ENCODE assay signal across 8 cellular contexts in the genomic region with DNA sequence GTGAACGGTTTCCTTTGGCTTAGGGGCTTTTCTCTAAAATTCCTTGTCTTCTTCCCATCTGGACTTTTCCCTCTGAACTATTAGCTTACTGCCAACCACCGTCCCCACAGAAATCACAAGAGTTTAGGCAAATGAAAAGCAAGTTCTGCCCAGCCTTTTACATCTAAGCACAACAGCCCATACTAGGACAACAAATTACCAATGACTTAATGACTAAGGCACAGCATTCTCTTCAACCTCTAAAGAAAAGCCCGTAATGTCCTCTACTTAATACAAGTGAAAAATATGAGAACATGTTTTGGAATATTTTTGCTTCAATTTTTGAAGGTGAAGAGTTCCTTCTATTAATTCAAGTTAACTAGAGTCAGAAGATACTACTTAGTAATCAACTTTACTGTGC. TPM values are rescaled to one million over a fixed set of nuclear protein-coding genes. Genes with fewer than 3 reads are reported as not detected.
DNase-seq lines count a peak whose midpoint lies in the region; ATAC-seq and TF ChIP-seq lines count a peak whose summit lies in the region.

No MANE protein-coding gene starts in this region.

- peaks cover 47% of the 10 kb centered on the region for H3K4me1 Mint-ChIP-seq in activated T-helper 1 cell treated with anti-CD3 and anti-CD28 coated beads, Interleukin-12 subunit alpha, Interleukin-12 subunit beta, Interleukin-2, Interleukin-4 antibody, amounts not matched to agents 30 ng/mL and 10 ng/mL and 1 ng/mL, durations not matched to agents 14 hours and 24 hours and 36 hours (ENCODE audit: low read depth)
- peaks cover 53% of the 10 kb centered on the region for H3K4me1 Mint-ChIP-seq in stimulated activated naive CD8-positive, alpha-beta T cell treated with anti-CD3 and anti-CD28 coated beads, Interleukin-15, amount 100 ng/mL, for 72 hours

- H3K27me3 Mint-ChIP-seq in activated T-helper 1 cell treated with anti-CD3 and anti-CD28 coated beads, Interleukin-12 subunit alpha, Interleukin-12 subunit beta, Interleukin-2, Interleukin-4 antibody, amounts not matched to agents 30 ng/mL and 10 ng/mL and 1 ng/mL, durations not matched to agents 14 hours and 24 hours and 36 hours (ENCODE audit: insufficient read depth) = no peaks in the 10 kb centered on the region
- H3K27me3 Mint-ChIP-seq in stimulated activated naive CD8-positive, alpha-beta T cell treated with anti-CD3 and anti-CD28 coated beads, Interleukin-15, amount 100 ng/mL, for 72 hours = no peaks in the 10 kb centered on the region

- H3K4me2 ChIP-seq in SK-N-SH = peak overlapping the region; percentile 86

- peak overlapping the region; percentile 76 to 84 for H3K4me3 ChIP-seq in SK-N-SH (ENCODE audit: low read depth in 2 of 2, low read length in 1 of 2)
- H3K4me3 ChIP-seq in iPS-18a (ENCODE audit: low read length) = peak overlapping the region; percentile 97

- no peaks in the 10 kb centered on the region for H3K9me3 ChIP-seq in SK-N-SH
- H3K9me3 ChIP-seq in iPS-18a (ENCODE audit: control insufficient read depth, low read depth, low read length) = no peaks in the 10 kb centered on the region

- no peaks in the 10 kb centered on the region for H3K9me2 ChIP-seq in SK-N-SH

- H3K27me3 ChIP-seq in SK-N-SH (ENCODE audit: insufficient read depth) (no peaks in the 10 kb centered on the region), iPS-18a (ENCODE audit: control insufficient read depth, insufficient read depth, low read length) (no peaks in the 10 kb centered on the region)

- intact Hi-C loops in activated T-helper 1 cell treated with anti-CD3 and anti-CD28 coated beads, Interleukin-12 subunit alpha, Interleukin-12 subunit beta, Interleukin-2, Interleukin-4 antibody, amounts not matched to agents 30 ng/mL and 10 ng/mL and 1 ng/mL, durations not matched to agents 14 hours and 24 hours and 36 hours (cut with micrococcal nuclease) = loop anchor here (2.0 to 10.0 kb wide), 4 partner anchors 159 to 1269 kb away; a partner anchor contains a TSS
- intact Hi-C loops in posterior vena cava (cut with DNase I) = no loop called here

- H3K36me3 ChIP-seq in SK-N-SH (replicated peaks in 1 of 2; ENCODE audit: control insufficient read depth in 1 of 2, insufficient read depth in 2 of 2, low read length in 1 of 2) (peaks cover 0 to 3% of the 10 kb centered on the region in 2 experiments), iPS-18a (ENCODE audit: control insufficient read depth, low read depth, low read length) (no peaks in the 10 kb centered on the region)

- H3K27ac Mint-ChIP-seq in activated T-helper 1 cell treated with anti-CD3 and anti-CD28 coated beads, Interleukin-12 subunit alpha, Interleukin-12 subunit beta, Interleukin-2, Interleukin-4 antibody, amounts not matched to agents 30 ng/mL and 10 ng/mL and 1 ng/mL, durations not matched to agents 14 hours and 24 hours and 36 hours = peak overlapping the region; percentile 95
- H3K27ac Mint-ChIP-seq in stimulated activated naive CD8-positive, alpha-beta T cell treated with anti-CD3 and anti-CD28 coated beads, Interleukin-15, amount 100 ng/mL, for 72 hours = peak overlapping the region; percentile 73 to 98

- H4K20me1 ChIP-seq in SK-N-SH (ENCODE audit: insufficient read depth) = peaks cover 44% of the 10 kb centered on the region

- DNase-seq in SK-N-SH (no peak), posterior vena cava (ENCODE audit: low spot score) (no peak)
- DNase-seq in activated T-helper 1 cell treated with anti-CD3 and anti-CD28 coated beads, Interleukin-12 subunit alpha, Interleukin-12 subunit beta, Interleukin-2, Interleukin-4 antibody, amounts not matched to agents 30 ng/mL and 10 ng/mL and 1 ng/mL, durations not matched to agents 14 hours and 24 hours and 36 hours (ENCODE audit: low spot score) = no peak
- DNase-seq in stimulated activated naive CD8-positive, alpha-beta T cell treated with anti-CD3 and anti-CD28 coated beads, Interleukin-15, amount 100 ng/mL, for 72 hours = no peak

- H3K9ac ChIP-seq in SK-N-SH (peak overlapping the region; percentile 91), iPS-18a (ENCODE audit: low read length) (peak overlapping the region; percentile 93)

- POLR2A ChIA-PET in SK-N-SH (lab: Yijun Ruan, JAX) = interaction anchor here (1.2 kb wide), 1 partner anchor 42 kb away, joined by 4 read pairs; a partner anchor contains a TSS

- peak overlapping the region; percentile 97 for H3K4me3 Mint-ChIP-seq in activated T-helper 1 cell treated with anti-CD3 and anti-CD28 coated beads, Interleukin-12 subunit alpha, Interleukin-12 subunit beta, Interleukin-2, Interleukin-4 antibody, amounts not matched to agents 30 ng/mL and 10 ng/mL and 1 ng/mL, durations not matched to agents 14 hours and 24 hours and 36 hours
- H3K4me3 Mint-ChIP-seq in stimulated activated naive CD8-positive, alpha-beta T cell treated with anti-CD3 and anti-CD28 coated beads, Interleukin-15, amount 100 ng/mL, for 72 hours = peak overlapping the region; percentile 93 to 97

- no peak for ATAC-seq in SK-N-SH treated with all-trans-retinoic acid at 6 μM for 48 hours
- ATAC-seq in stimulated activated naive CD8-positive, alpha-beta T cell treated with anti-CD3 and anti-CD28 coated beads, Interleukin-15, amount 100 ng/mL, for 72 hours = no peak
- ATAC-seq in HG03439 (IDR thresholded peaks at IDR 0.05; ENCODE audit: unreplicated experiment) = no peak
- ATAC-seq in HG03039 (IDR thresholded peaks at IDR 0.05; ENCODE audit: unreplicated experiment) = no peak

- peaks cover 14% of the 10 kb centered on the region for H3K36me3 Mint-ChIP-seq in activated T-helper 1 cell treated with anti-CD3 and anti-CD28 coated beads, Interleukin-12 subunit alpha, Interleukin-12 subunit beta, Interleukin-2, Interleukin-4 antibody, amounts not matched to agents 30 ng/mL and 10 ng/mL and 1 ng/mL, durations not matched to agents 14 hours and 24 hours and 36 hours (ENCODE audit: low read depth)

- CTCF ChIA-PET in SK-N-SH (lab: Yijun Ruan, JAX) = no interaction called here

- TF ChIP-seq EP300 in SK-N-SH (IDR thresholded peaks at IDR 0.05; ENCODE audit: borderline replicate concordance in 1 of 2, low read depth in 1 of 2, low read length in 1 of 2) = no peak

- TF ChIP-seq RAD21 in SK-N-SH (IDR thresholded peaks at IDR 0.05; ENCODE audit: low read length) = no peak

- H2AFZ ChIP-seq in SK-N-SH (ENCODE audit: low read depth) = no peak overlapping the region

- H3F3A ChIP-seq in SK-N-SH (replicated peaks; ENCODE audit: insufficient read depth) = peaks cover 24% of the 10 kb centered on the region

- H3K4me1 ChIP-seq in SK-N-SH (ENCODE audit: control insufficient read depth in 1 of 2, insufficient read depth in 2 of 2, low read depth in 1 of 2, low read length in 1 of 2) (peaks cover 6 to 22% of the 10 kb centered on the region in 2 experiments; a peak in 3 of 4 replicates), iPS-18a (ENCODE audit: control insufficient read depth, low read depth, low read length) (peaks cover 13% of the 10 kb centered on the region)

- 21% methylated on average over 3 of the region's 3 CpGs for WGBS in SK-N-SH (ENCODE audit: low lambda C conversion rate)

- peaks cover 57% of the 10 kb centered on the region for H3K79me2 ChIP-seq in SK-N-SH (ENCODE audit: insufficient read depth)

- H3K9me3 Mint-ChIP-seq in activated T-helper 1 cell treated with anti-CD3 and anti-CD28 coated beads, Interleukin-12 subunit alpha, Interleukin-12 subunit beta, Interleukin-2, Interleukin-4 antibody, amounts not matched to agents 30 ng/mL and 10 ng/mL and 1 ng/mL, durations not matched to agents 14 hours and 24 hours and 36 hours = no peaks in the 10 kb centered on the region
- no peaks in the 10 kb centered on the region for H3K9me3 Mint-ChIP-seq in stimulated activated naive CD8-positive, alpha-beta T cell treated with anti-CD3 and anti-CD28 coated beads, Interleukin-15, amount 100 ng/mL, for 72 hours

- no peak for TF ChIP-seq CTCF in SK-N-SH (IDR thresholded peaks at IDR 0.05)

- H3K27ac ChIP-seq in SK-N-SH (ENCODE audit: low read depth in 2 of 2, low read length in 1 of 2) (peak overlapping the region; percentile 96 to 98), iPS-18a (ENCODE audit: low read length) (no peak overlapping the region)

TF ChIP-seq in SK-N-SH, 30 proteins besides CTCF, POLR2A, EP300 and RAD21 (continues in another document):
- no peak for TF ChIP-seq SIN3A (IDR thresholded peaks at IDR 0.05; ENCODE audit: borderline replicate concordance, low read depth, low read length)

TF ChIP-seq in SK-N-SH treated with all-trans-retinoic acid at 6 μM for 48 hours, 23 proteins besides CTCF, POLR2A, EP300 and RAD21 (continues in another document):
- TF ChIP-seq ARNTL (CRISPR knock-in tag; IDR thresholded peaks at IDR 0.05; ENCODE audit: borderline replicate concordance, low read depth) = no peak
- TF ChIP-seq TOX (CRISPR knock-in tag; IDR thresholded peaks at IDR 0.05; ENCODE audit: borderline replicate concordance) = no peak
- no peak for TF ChIP-seq ZNF565 (CRISPR knock-in tag; conservative IDR thresholded peaks at IDR 0.05; ENCODE audit: low read depth)
- TF ChIP-seq TCF4 (CRISPR knock-in tag; IDR thresholded peaks at IDR 0.05; ENCODE audit: borderline replicate concordance) = no peak

RNA-seq across cellular contexts. Expression of a gene that starts 1.2 kb away (rescaled TPM):
- 6.3 and 9.6 TPM in 2 replicates for polyA plus RNA-seq in SK-N-SH (2012; rRNA removed)
- polyA plus RNA-seq in SK-N-SH (2012; cell fraction: cytosol; rRNA removed) = 4.8 and 5.8 TPM in 2 replicates
- 13.3 and 18.3 TPM in 2 replicates for polyA plus RNA-seq in SK-N-SH (2012; cell fraction: nucleus; rRNA removed)
- total RNA-seq in activated T-helper 1 cell treated with anti-CD3 and anti-CD28 coated beads, Interleukin-12 subunit alpha, Interleukin-12 subunit beta, Interleukin-2, Interleukin-4 antibody, amounts not matched to agents 30 ng/mL and 10 ng/mL and 1 ng/mL, durations not matched to agents 14 hours and 24 hours and 36 hours = 9.6 and 11.2 TPM in 2 replicates
- 1 to 10 TPM; 6.9 to 7.4 TPM for total RNA-seq in posterior vena cava

RNA-seq across cellular contexts. Expression of a gene that starts 21.7 kb away (rescaled TPM):
- 38.8 and 42.1 TPM in 2 replicates for polyA plus RNA-seq in SK-N-SH (2012; rRNA removed)
- 41.5 and 42.1 TPM in 2 replicates for polyA plus RNA-seq in SK-N-SH (2012; cell fraction: cytosol; rRNA removed)
- 15.6 and 21.9 TPM in 2 replicates for polyA plus RNA-seq in SK-N-SH (2012; cell fraction: nucleus; rRNA removed)
- 59.8 and 61.0 TPM in 2 replicates for total RNA-seq in activated T-helper 1 cell treated with anti-CD3 and anti-CD28 coated beads, Interleukin-12 subunit alpha, Interleukin-12 subunit beta, Interleukin-2, Interleukin-4 antibody, amounts not matched to agents 30 ng/mL and 10 ng/mL and 1 ng/mL, durations not matched to agents 14 hours and 24 hours and 36 hours
- total RNA-seq in posterior vena cava = 10 to 100 TPM; 16.9 to 18.5 TPM

RNA-seq across cellular contexts. Expression of a gene that starts 41.5 kb away (rescaled TPM):
- polyA plus RNA-seq in SK-N-SH (2012; rRNA removed) = 206 and 232 TPM in 2 replicates
- 107 and 153 TPM in 2 replicates for polyA plus RNA-seq in SK-N-SH (2012; cell fraction: cytosol; rRNA removed)
- 193 and 213 TPM in 2 replicates for polyA plus RNA-seq in SK-N-SH (2012; cell fraction: nucleus; rRNA removed)
- 74.8 and 75.7 TPM in 2 replicates for total RNA-seq in activated T-helper 1 cell treated with anti-CD3 and anti-CD28 coated beads, Interleukin-12 subunit alpha, Interleukin-12 subunit beta, Interleukin-2, Interleukin-4 antibody, amounts not matched to agents 30 ng/mL and 10 ng/mL and 1 ng/mL, durations not matched to agents 14 hours and 24 hours and 36 hours
- total RNA-seq in posterior vena cava = 10 to 100 TPM; 59.0 to 70.6 TPM
